18 cellular contexts compared by ENCODE assay signal in the genomic region with DNA sequence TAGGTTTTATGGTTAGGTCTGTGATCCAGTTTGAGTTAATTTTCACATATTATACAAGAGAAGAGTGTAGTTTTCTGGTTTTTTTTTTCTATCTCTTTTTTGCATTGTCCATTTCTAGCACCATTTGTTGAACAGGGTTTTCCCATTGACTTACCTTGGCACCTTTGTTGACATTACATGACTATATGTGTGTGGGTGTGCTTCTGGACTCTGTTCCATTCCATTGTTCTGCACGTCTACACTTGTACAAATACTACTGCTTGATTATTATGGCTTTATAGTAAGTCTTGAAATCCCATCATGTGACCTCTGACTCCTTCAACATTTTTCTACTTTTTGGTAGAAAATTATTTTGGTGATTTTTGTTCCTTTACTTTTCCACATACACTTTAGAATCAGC.
"Had no signal": no experiment of that assay in that cellular context is flagged by ENCODE, and none has a peak within 500 bp of the region (broad histone marks: within the 10 kb centered on the region; RNA-seq: fewer than 3 reads in every experiment).

No MANE protein-coding gene starts in this region.

- H3K9me3 ChIP-seq: adrenal gland, psoas muscle, right lobe of liver, SJSA1, spleen, suprapubic skin, upper lobe of left lung had no signal

- H3K4me1 ChIP-seq: adrenal gland, psoas muscle, right lobe of liver, SJSA1 had no signal

- DNase-seq: adrenal gland; cortex of kidney; effector memory CD4-positive, alpha-beta T cell; erythroblast; hypothalamus; left cardiac atrium; psoas muscle; right lobe of liver; spleen; stimulated activated CD4-positive, alpha-beta T cell treated with anti-CD3 and anti-CD28 coated beads, Interleukin-1b, Interleukin-23, amount 100 ng/mL, for 48 hours; stimulated activated naive B cell treated with anti-CD40 and anti-IgM and Interleukin-4, amounts not matched to agents 10 μg/mL and 1 μg/mL and 100 μg/mL, for 72 hours; upper lobe of left lung had no signal

- H3K4me3 ChIP-seq: adrenal gland, lung, psoas muscle, right lobe of liver, SJSA1, spleen, suprapubic skin, upper lobe of left lung had no signal

- H3K27me3 ChIP-seq: adrenal gland, right lobe of liver, SJSA1, spleen, suprapubic skin, upper lobe of left lung had no signal

- H3K4me3 Mint-ChIP-seq: central memory CD8-positive, alpha-beta T cell; nephron; stimulated activated naive B cell treated with anti-CD40 and anti-IgM and Interleukin-4, amounts not matched to agents 10 μg/mL and 1 μg/mL and 100 μg/mL, for 72 hours had no signal

- H3K27ac Mint-ChIP-seq: nephron; stimulated activated naive B cell treated with anti-CD40 and anti-IgM and Interleukin-4, amounts not matched to agents 10 μg/mL and 1 μg/mL and 100 μg/mL, for 72 hours had no signal

- ATAC-seq: left cardiac atrium; psoas muscle; stimulated activated naive B cell treated with anti-CD40 and anti-IgM and Interleukin-4, amounts not matched to agents 10 μg/mL and 1 μg/mL and 100 μg/mL, for 72 hours had no signal

- H3K9me3 Mint-ChIP-seq: central memory CD8-positive, alpha-beta T cell; nephron; stimulated activated naive B cell treated with anti-CD40 and anti-IgM and Interleukin-4, amounts not matched to agents 10 μg/mL and 1 μg/mL and 100 μg/mL, for 72 hours had no signal

- H3K27me3 Mint-ChIP-seq: central memory CD8-positive, alpha-beta T cell; stimulated activated naive B cell treated with anti-CD40 and anti-IgM and Interleukin-4, amounts not matched to agents 10 μg/mL and 1 μg/mL and 100 μg/mL, for 72 hours had no signal

- H3K27ac ChIP-seq: adrenal gland, psoas muscle, right lobe of liver, SJSA1, spleen, suprapubic skin, upper lobe of left lung, VCaP had no signal

- H3K36me3 ChIP-seq: adrenal gland, right lobe of liver had no signal

- H3K4me1 Mint-ChIP-seq: nephron had no signal
